ENCODE assay signal across 34 cellular contexts in genomic region chr5:21784487-21784886, GRCh38.
"Had no signal": no experiment of that assay in that cellular context is flagged by ENCODE, and none has a peak within 500 bp of the region (broad histone marks: within the 10 kb centered on the region; RNA-seq: fewer than 3 reads in every experiment).

No MANE protein-coding gene starts in this region.

- DNase-seq: activated CD4-positive, alpha-beta memory T cell treated with anti-CD3 and anti-CD28 coated beads, Interleukin-2, amount 10 ng/mL, durations not matched to agents 7 days and 5 days; activated CD4-positive, alpha-beta T cell treated with anti-CD3 and anti-CD28 coated beads for 1 hour; activated CD4-positive, alpha-beta T cell treated with anti-CD3 and anti-CD28 coated beads for 48 hours; activated CD4-positive, CD25-positive, alpha-beta regulatory T cell; activated CD8-positive, alpha-beta memory T cell treated with anti-CD3 and anti-CD28 coated beads for 24 hours; activated CD8-positive, alpha-beta memory T cell treated with anti-CD3 and anti-CD28 coated beads, Interleukin-2, amount 10 ng/mL, durations not matched to agents 7 days and 5 days; activated CD8-positive, alpha-beta memory T cell treated with anti-CD3 and anti-CD28 coated beads, Interleukin-2, amount 50 U/mL, for 48 hours; activated effector memory CD4-positive, alpha-beta T cell treated with Interleukin-2 at 50 U/mL for 16 hours; activated naive CD4-positive, alpha-beta T cell treated with anti-CD3 and anti-CD28 coated beads, Interleukin-2, amount 10 ng/mL, durations not matched to agents 7 days and 5 days; activated naive CD8-positive, alpha-beta T cell treated with anti-CD3 and anti-CD28 coated beads, Interleukin-2, amount 50 U/mL, for 24 hours; activated T-cell treated with anti-CD3 and anti-CD28 coated beads, Interleukin-2, amount 50 U/mL, for 48 hours; aorta; brain microvascular endothelial cell; central memory CD4-positive, alpha-beta T cell; Karpas-422; KBM-7; MM.1S; MV-4-11; NCI-H1092 treated with DMSO at 0.1 percent for 48 hours; NCI-H1417; NCI-H146; NCI-H187; NCI-H2029 treated with DMSO at 0.1 percent for 48 hours; NCI-H524; PC-9; SIG-M5; SW 1271; T-helper 1 cell; T-helper 2 cell; T-helper 9 cell; WERI-Rb-1 had no signal

- ATAC-seq: activated CD8-positive, alpha-beta memory T cell treated with anti-CD3 and anti-CD28 coated beads, Interleukin-2, amount 10 ng/mL, durations not matched to agents 7 days and 5 days; activated naive CD8-positive, alpha-beta T cell treated with anti-CD3 and anti-CD28 coated beads, Interleukin-2, amount 50 U/mL, for 24 hours; Right ventricle myocardium inferior; SK-N-SH treated with all-trans-retinoic acid at 6 μM for 48 hours had no signal

- H3K27me3 ChIP-seq: brain microvascular endothelial cell had no signal

- H3K36me3 ChIP-seq: brain microvascular endothelial cell, WERI-Rb-1 had no signal

- H2AFZ ChIP-seq: PC-9 had no signal

- H3K27ac ChIP-seq: brain microvascular endothelial cell, PC-9, RWPE1, WERI-Rb-1 had no signal

- H3K4me3 ChIP-seq: PC-9 had no signal

- H3K4me2 ChIP-seq: PC-9 had no signal
